ENCODE assay signal across 8 cellular contexts in the genomic region with DNA sequence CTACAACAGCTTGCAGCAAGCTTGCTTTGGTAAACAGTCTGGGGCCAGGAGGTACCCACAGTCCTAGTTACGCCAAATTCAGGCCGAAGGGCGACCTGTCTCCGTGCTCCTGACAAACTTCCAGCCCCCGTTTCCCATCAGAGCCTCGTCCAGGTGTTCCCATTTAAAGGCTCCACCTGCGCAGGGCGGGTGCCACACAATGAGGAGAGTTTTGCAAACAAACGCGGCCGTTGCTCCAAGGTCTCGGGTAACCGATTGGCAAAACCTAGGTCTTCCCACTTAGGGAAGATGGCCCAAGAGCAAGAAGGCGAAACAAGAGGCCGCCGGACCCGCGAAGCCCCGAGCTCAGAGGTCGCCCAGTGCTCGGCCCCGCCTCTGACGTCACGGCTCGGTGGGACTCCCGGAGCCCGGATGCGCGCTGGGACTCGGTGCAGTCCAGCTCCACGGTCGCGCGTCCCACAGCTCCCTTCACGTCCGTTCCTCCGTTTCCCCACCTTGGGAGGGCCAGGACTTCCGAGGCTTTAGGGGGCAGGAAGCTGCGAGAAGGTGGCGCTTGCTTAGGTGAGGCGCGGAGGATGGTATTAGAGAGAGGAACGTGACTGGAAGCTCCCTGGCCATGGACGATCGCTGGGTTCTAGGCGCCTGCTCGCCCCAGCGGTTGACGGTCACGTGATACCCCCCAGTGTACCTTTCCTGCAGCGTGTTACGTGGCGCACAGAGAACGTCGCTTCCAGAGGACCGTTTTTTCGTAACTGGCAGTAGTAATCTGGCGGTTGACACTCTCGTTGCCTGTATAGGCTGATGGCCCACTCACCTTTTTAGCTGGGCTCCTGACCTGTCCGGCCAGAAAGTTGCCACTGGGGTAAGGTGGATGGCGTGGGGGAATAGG. TPM values are rescaled to one million over a fixed set of nuclear protein-coding genes. Genes with fewer than 3 reads are reported as not detected.
DNase-seq lines count a peak whose midpoint lies in the region; ATAC-seq and TF ChIP-seq lines count a peak whose summit lies in the region.

No MANE protein-coding gene starts in this region.

- intact Hi-C loops in Panc1 (cut with micrococcal nuclease; ENCODE audit: unreplicated experiment) = no loop called here
- intact Hi-C loops in right cardiac atrium (cut with DNase I) = no loop called here
- intact Hi-C loops in spleen (cut with DNase I; ENCODE audit: low total_unique reads) = no loop called here

- in situ Hi-C loops in GM13977 (cut with MboI; ENCODE audit: low pct_unique_long_range_greater_than_20kb, low sequenced_read_pairs, unreplicated experiment) (no loop called here), Panc1 (cut with HindIII; ENCODE audit: low pct_unique_long_range_greater_than_20kb, low sequenced_read_pairs) (no loop called here)

- H3K4me1 ChIP-seq in Panc1 (ENCODE audit: control insufficient read depth, insufficient read depth, low read length) = no peaks in the 10 kb centered on the region
- peaks cover 2% of the 10 kb centered on the region for H3K4me1 ChIP-seq in right cardiac atrium (ENCODE audit: control insufficient read depth, insufficient read depth, low read length)
- peaks cover 0 to 17% (median 11%) of the 10 kb centered on the region in 6 donors for H3K4me1 ChIP-seq in spleen

- POLR2A ChIA-PET in Panc1 (lab: Charles Lee) = no interaction called here

- CTCF ChIA-PET in Panc1 (lab: Charles Lee) = no interaction called here

- peak overlapping the region; percentile 29 to 92 for H3K27ac Mint-ChIP-seq in activated naive CD4-positive, alpha-beta T cell treated with anti-CD3 and anti-CD28 coated beads, Interleukin-2, amount 50 U/mL, for 72 hours

- no peaks in the 10 kb centered on the region for H3K9me3 ChIP-seq in Panc1 (ENCODE audit: control insufficient read depth, insufficient read depth, low read depth, low read length)
- H3K9me3 ChIP-seq in right cardiac atrium (ENCODE audit: control insufficient read depth, low read length) = no peaks in the 10 kb centered on the region
- H3K9me3 ChIP-seq in spleen = no peaks in the 10 kb centered on the region

- DNase-seq in GM13977 (ENCODE audit: low spot score) = peak; percentile 52
- no peak for DNase-seq in Panc1 (ENCODE audit: low read depth, low spot score)
- peak; percentile 43 to 83 for DNase-seq in activated naive CD4-positive, alpha-beta T cell treated with anti-CD3 and anti-CD28 coated beads, Interleukin-2, amount 50 U/mL, for 72 hours (ENCODE audit: low spot score in 2 of 2)
- DNase-seq in right cardiac atrium = peak; percentile 62 to 87 (median 85)
- peak; percentile 88 for DNase-seq in spleen
- no peak for DNase-seq in SIG-M5 treated with dmso at 0.1 percent for 504 hours (lab: John Stamatoyannopoulos, UW; ENCODE audit: unreplicated experiment)

- ATAC-seq in HG02973 (IDR thresholded peaks at IDR 0.05; ENCODE audit: unreplicated experiment) = peak; percentile 89
- ATAC-seq in Panc1 = peak; percentile 92
- peak; percentile 85 to 94 for ATAC-seq in activated naive CD4-positive, alpha-beta T cell treated with anti-CD3 and anti-CD28 coated beads, Interleukin-2, amount 50 U/mL, for 72 hours
- ATAC-seq in right cardiac atrium = peak; percentile 90 to 94
- ATAC-seq in HG02610 (IDR thresholded peaks at IDR 0.05; ENCODE audit: unreplicated experiment) = no peak

- H3K36me3 ChIP-seq in Panc1 (ENCODE audit: control insufficient read depth, insufficient read depth, low read length) (no peaks in the 10 kb centered on the region), spleen (no peaks in the 10 kb centered on the region)

- no peaks in the 10 kb centered on the region for H3K27me3 ChIP-seq in Panc1 (ENCODE audit: control insufficient read depth, insufficient read depth, low read length)
- H3K27me3 ChIP-seq in right cardiac atrium (ENCODE audit: control insufficient read depth, insufficient read depth) = no peaks in the 10 kb centered on the region
- H3K27me3 ChIP-seq in spleen (replicated peaks in 1 of 7) = peaks cover 0 to 7% (median 0%) of the 10 kb centered on the region in 7 donors

- H3K27ac ChIP-seq in Panc1 (ENCODE audit: low read length) = peak overlapping the region; percentile 23; the same call in 1 of the 2 replicates
- H3K27ac ChIP-seq in right cardiac atrium (ENCODE audit: low read length) = no peak overlapping the region
- peak overlapping the region in 7 of 8 donors; percentile 48 to 81 (median 72) for H3K27ac ChIP-seq in spleen

- no peaks in the 10 kb centered on the region for H3K36me3 Mint-ChIP-seq in activated naive CD4-positive, alpha-beta T cell treated with anti-CD3 and anti-CD28 coated beads, Interleukin-2, amount 50 U/mL, for 72 hours

- peak overlapping the region; percentile 42 to 55 for H3K4me3 ChIP-seq in Panc1 (ENCODE audit: low read depth in 2 of 2, low read length in 2 of 2)
- peak overlapping the region; percentile 32 for H3K4me3 ChIP-seq in right cardiac atrium (ENCODE audit: low read length)
- H3K4me3 ChIP-seq in spleen = peak overlapping the region; percentile 27 to 66 (median 40)

- WGBS in right cardiac atrium = 21% methylated on average over 61 of the region's 61 CpGs
- WGBS in spleen, 5 donors = 21 to 50% (median 30%) methylated on average over 36 to 61 of the region's 61 CpGs

- TF ChIP-seq CTCF in GM13977 (IDR thresholded peaks at IDR 0.05; ENCODE audit: extremely low read depth, insufficient read depth, missing control alignments) = no peak
- no peak for TF ChIP-seq CTCF in Panc1 (IDR thresholded peaks at IDR 0.05)
- peak in 1 of 11 experiments; percentile 4 for TF ChIP-seq CTCF in spleen (IDR thresholded peaks at IDR 0.05 in 8 of 11, conservative IDR thresholded peaks at IDR 0.05 in 3 of 11)

- BruUV-seq in Panc1 (replicated peaks; lab: Mats Ljungman, UMichigan) = no TSS peak

- TF ChIP-seq POLR2A in spleen (IDR thresholded peaks at IDR 0.05) = peak in 1 of 3 donors; percentile 33

- H3K9me3 Mint-ChIP-seq in activated naive CD4-positive, alpha-beta T cell treated with anti-CD3 and anti-CD28 coated beads, Interleukin-2, amount 50 U/mL, for 72 hours = no peaks in the 10 kb centered on the region

RNA-seq across cellular contexts. Expression of a gene that starts 41.8 kb away (rescaled TPM):
- total RNA-seq in Panc1 (2021; ENCODE audit: unreplicated experiment) (7.1 TPM), right cardiac atrium (10 to 100 TPM; 16.0 to 20.6 (median 17.5) TPM), spleen (10 to 100 TPM; 51.6 to 85.5 (median 66.9) TPM)
- 3.5 TPM for polyA plus RNA-seq in Panc1 (2012; ENCODE audit: insufficient read length)
- total RNA-seq in activated naive CD4-positive, alpha-beta T cell treated with anti-CD3 and anti-CD28 coated beads, Interleukin-2, amount 50 U/mL, for 72 hours = 10 to 100 TPM; 45.4 to 59.9 TPM
- polyA plus RNA-seq in right cardiac atrium (6.4 TPM), spleen (10 to 100 TPM; 11.1 to 12.7 (median 11.8) TPM)

Comparison
In these comparisons a context has a peak if more than half of its experiments do, and no peak if none do; other contexts are left out.
1. DNase-seq: peak in GM13977 (single experiment), activated naive CD4-positive, alpha-beta T cell treated with anti-CD3 and anti-CD28 coated beads, Interleukin-2, amount 50 U/mL, for 72 hours (2 of 2), right cardiac atrium (3 of 3) and spleen (single experiment); none in Panc1 (single experiment) and SIG-M5 treated with dmso at 0.1 percent for 504 hours (single experiment).
2. Peak in every context shown above with its lines, with median percentiles within 50 percentile points of each other: H3K4me3 ChIP-seq.